ENCODE assay signal across 34 cellular contexts in the genomic region with DNA sequence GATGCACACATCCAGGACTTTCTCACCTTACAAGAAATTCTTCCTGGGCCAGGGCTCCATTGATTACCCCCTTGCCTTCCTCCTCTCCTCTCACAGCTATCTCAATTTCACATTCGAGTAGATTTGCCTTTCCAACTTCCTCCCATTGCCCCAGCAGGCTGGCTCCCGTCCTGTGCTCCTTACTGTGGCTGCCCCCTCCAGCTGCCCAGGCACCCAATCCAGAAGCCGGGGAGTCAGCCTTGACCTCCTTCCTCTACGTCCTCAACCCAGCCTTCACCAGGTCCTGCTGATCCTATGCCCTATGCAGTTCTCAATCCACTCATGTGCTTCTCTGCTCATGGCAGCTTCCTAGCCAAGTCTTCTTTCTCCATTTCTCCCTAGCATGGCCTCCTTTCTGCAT.
"Had no signal": no experiment of that assay in that cellular context is flagged by ENCODE, and none has a peak within 500 bp of the region (broad histone marks: within the 10 kb centered on the region; RNA-seq: fewer than 3 reads in every experiment).

No MANE protein-coding gene starts in this region.

- H3K36me3 ChIP-seq: adrenal gland, brain microvascular endothelial cell, breast epithelium had no signal

- H3K4me3 ChIP-seq: adrenal gland, body of pancreas, breast epithelium had no signal

- DNase-seq: activated B cell treated with CpG ODN at 0.5 μM for 24 hours; activated CD4-positive, alpha-beta memory T cell treated with anti-CD3 and anti-CD28 coated beads for 36 hours; activated CD4-positive, alpha-beta T cell treated with anti-CD3 and anti-CD28 coated beads for 4 hours; activated CD4-positive, alpha-beta T cell treated with anti-CD3 and anti-CD28 coated beads, Interleukin-2, amount 10 ng/mL, durations not matched to agents 24 days and 14 days; activated CD4-positive, alpha-beta T cell treated with anti-CD3 and anti-CD28 coated beads, Interleukin-2, amount 50 U/mL, for 1 hour; activated CD4-positive, alpha-beta T cell treated with anti-CD3 and anti-CD28 coated beads, Interleukin-2, amount 50 U/mL, for 4 hours; activated CD4-positive, CD25-positive, alpha-beta regulatory T cell treated with anti-CD3 and anti-CD28 coated beads, Interleukin-2, amount 50 U/mL, for 72 hours; activated CD8-positive, alpha-beta T cell treated with anti-CD3 and anti-CD28 coated beads for 36 hours; activated gamma-delta T cell treated with Interleukin-2 at 50 U/mL for 16 hours; activated naive CD4-positive, alpha-beta T cell; activated naive CD4-positive, alpha-beta T cell treated with anti-CD3 and anti-CD28 coated beads for 36 hours; activated naive CD4-positive, alpha-beta T cell treated with anti-CD3 and anti-CD28 coated beads, Interleukin-2, amount 50 U/mL, for 16 hours; activated naive CD8-positive, alpha-beta T cell treated with anti-CD3 and anti-CD28 coated beads for 36 hours; activated T-cell treated with anti-CD3 and anti-CD28 coated beads for 4 hours; activated T-cell treated with anti-CD3 and anti-CD28 coated beads, Interleukin-2, amount 50 U/mL, for 1 hour; activated T-cell treated with anti-CD3 and anti-CD28 coated beads, Interleukin-2, amount 50 U/mL, for 4 hours; activated T-cell treated with anti-CD3 and anti-CD28 coated beads, Interleukin-2, amount 50 U/mL, for 72 hours; adrenal gland; amniotic stem cell; aorta; body of pancreas; brain microvascular endothelial cell; central memory CD4-positive, alpha-beta T cell; SW 1271; T-helper 1 cell; T-helper 2 cell; T-helper 9 cell had no signal

- H3K27ac ChIP-seq: adrenal gland, body of pancreas, brain microvascular endothelial cell, breast epithelium, VCaP had no signal

- H3K9me3 Mint-ChIP-seq: activated B cell treated with CpG ODN at 0.5 μM for 24 hours; activated CD4-positive, alpha-beta memory T cell treated with anti-CD3 and anti-CD28 coated beads for 36 hours; activated CD4-positive, alpha-beta T cell treated with anti-CD3 and anti-CD28 coated beads, Interleukin-2, amount 10 ng/mL, durations not matched to agents 24 days and 14 days; activated CD8-positive, alpha-beta T cell treated with anti-CD3 and anti-CD28 coated beads for 36 hours; activated naive CD4-positive, alpha-beta T cell treated with anti-CD3 and anti-CD28 coated beads for 36 hours; activated naive CD4-positive, alpha-beta T cell treated with anti-CD3 and anti-CD28 coated beads, Interleukin-2, amount 50 U/mL, for 72 hours; activated naive CD8-positive, alpha-beta T cell treated with anti-CD3 and anti-CD28 coated beads for 36 hours; activated T-cell treated with anti-CD3 and anti-CD28 coated beads, Interleukin-2, amount 50 U/mL, for 4 hours; activated T-cell treated with anti-CD3 and anti-CD28 coated beads, Interleukin-2, amount 50 U/mL, for 72 hours; activated T-helper 1 cell treated with anti-CD3 and anti-CD28 coated beads, Interleukin-12 subunit alpha, Interleukin-12 subunit beta, Interleukin-2, Interleukin-4 antibody, amounts not matched to agents 30 ng/mL and 10 ng/mL and 1 ng/mL, durations not matched to agents 14 hours and 24 hours and 36 hours; activated T-helper 17 cell treated with anti-CD3 and anti-CD28 coated beads, Interleukin-2, amount 50 U/mL, for 72 hours; T-helper 1 cell treated with Interleukin-12 subunit alpha and Interleukin-12 subunit beta and Interleukin-4 antibody, amounts not matched to agents 30 μg/mL and 1 μg/mL, for 36 hours; T-helper 2 cell treated with Interferon-gamma antibody and Interleukin-4, amounts not matched to agents 5 μg/mL and 100 μg/mL, for 36 hours had no signal

- H3K4me1 Mint-ChIP-seq: activated B cell treated with CpG ODN at 0.5 μM for 24 hours; activated CD4-positive, alpha-beta T cell treated with anti-CD3 and anti-CD28 coated beads, Interleukin-2, amount 10 ng/mL, durations not matched to agents 24 days and 14 days; activated naive CD8-positive, alpha-beta T cell treated with anti-CD3 and anti-CD28 coated beads for 36 hours; activated T-helper 17 cell treated with anti-CD3 and anti-CD28 coated beads, Interleukin-2, amount 50 U/mL, for 72 hours had no signal

- H3K27ac Mint-ChIP-seq: activated B cell treated with CpG ODN at 0.5 μM for 24 hours; activated CD4-positive, alpha-beta memory T cell treated with anti-CD3 and anti-CD28 coated beads for 36 hours; activated CD4-positive, alpha-beta T cell treated with anti-CD3 and anti-CD28 coated beads, Interleukin-2, amount 10 ng/mL, durations not matched to agents 24 days and 14 days; activated CD8-positive, alpha-beta T cell treated with anti-CD3 and anti-CD28 coated beads for 36 hours; activated naive CD4-positive, alpha-beta T cell treated with anti-CD3 and anti-CD28 coated beads for 36 hours; activated naive CD4-positive, alpha-beta T cell treated with anti-CD3 and anti-CD28 coated beads, Interleukin-2, amount 50 U/mL, for 72 hours; activated naive CD8-positive, alpha-beta T cell treated with anti-CD3 and anti-CD28 coated beads for 36 hours; activated T-cell treated with anti-CD3 and anti-CD28 coated beads, Interleukin-2, amount 50 U/mL, for 72 hours; activated T-helper 1 cell treated with anti-CD3 and anti-CD28 coated beads, Interleukin-12 subunit alpha, Interleukin-12 subunit beta, Interleukin-2, Interleukin-4 antibody, amounts not matched to agents 30 ng/mL and 10 ng/mL and 1 ng/mL, durations not matched to agents 14 hours and 24 hours and 36 hours; activated T-helper 17 cell treated with anti-CD3 and anti-CD28 coated beads, Interleukin-2, amount 50 U/mL, for 72 hours; T-helper 1 cell treated with Interleukin-12 subunit alpha and Interleukin-12 subunit beta and Interleukin-4 antibody, amounts not matched to agents 30 μg/mL and 1 μg/mL, for 36 hours; T-helper 2 cell treated with Interferon-gamma antibody and Interleukin-4, amounts not matched to agents 5 μg/mL and 100 μg/mL, for 36 hours had no signal

- ATAC-seq: activated CD8-positive, alpha-beta T cell treated with anti-CD3 and anti-CD28 coated beads for 36 hours; activated naive CD4-positive, alpha-beta T cell treated with anti-CD3 and anti-CD28 coated beads, Interleukin-2, amount 50 U/mL, for 72 hours; activated T-cell treated with anti-CD3 and anti-CD28 coated beads, Interleukin-2, amount 50 U/mL, for 4 hours; activated T-cell treated with anti-CD3 and anti-CD28 coated beads, Interleukin-2, amount 50 U/mL, for 72 hours; activated T-helper 17 cell treated with anti-CD3 and anti-CD28 coated beads, Interleukin-2, amount 50 U/mL, for 72 hours; body of pancreas had no signal

- H3K9me3 ChIP-seq: adrenal gland, body of pancreas, breast epithelium had no signal

- H3K4me1 ChIP-seq: breast epithelium had no signal

- H3K36me3 Mint-ChIP-seq: activated CD4-positive, alpha-beta memory T cell treated with anti-CD3 and anti-CD28 coated beads for 36 hours; activated naive CD4-positive, alpha-beta T cell treated with anti-CD3 and anti-CD28 coated beads, Interleukin-2, amount 50 U/mL, for 72 hours; activated naive CD8-positive, alpha-beta T cell treated with anti-CD3 and anti-CD28 coated beads for 36 hours had no signal

- H3K4me3 Mint-ChIP-seq: activated B cell treated with CpG ODN at 0.5 μM for 24 hours; activated CD4-positive, alpha-beta memory T cell treated with anti-CD3 and anti-CD28 coated beads for 36 hours; activated CD4-positive, alpha-beta T cell treated with anti-CD3 and anti-CD28 coated beads, Interleukin-2, amount 10 ng/mL, durations not matched to agents 24 days and 14 days; activated CD8-positive, alpha-beta T cell treated with anti-CD3 and anti-CD28 coated beads for 36 hours; activated naive CD4-positive, alpha-beta T cell treated with anti-CD3 and anti-CD28 coated beads for 36 hours; activated naive CD8-positive, alpha-beta T cell treated with anti-CD3 and anti-CD28 coated beads for 36 hours; activated T-cell treated with anti-CD3 and anti-CD28 coated beads, Interleukin-2, amount 50 U/mL, for 4 hours; activated T-cell treated with anti-CD3 and anti-CD28 coated beads, Interleukin-2, amount 50 U/mL, for 72 hours; activated T-helper 1 cell treated with anti-CD3 and anti-CD28 coated beads, Interleukin-12 subunit alpha, Interleukin-12 subunit beta, Interleukin-2, Interleukin-4 antibody, amounts not matched to agents 30 ng/mL and 10 ng/mL and 1 ng/mL, durations not matched to agents 14 hours and 24 hours and 36 hours; activated T-helper 17 cell treated with anti-CD3 and anti-CD28 coated beads, Interleukin-2, amount 50 U/mL, for 72 hours; T-helper 1 cell treated with Interleukin-12 subunit alpha and Interleukin-12 subunit beta and Interleukin-4 antibody, amounts not matched to agents 30 μg/mL and 1 μg/mL, for 36 hours; T-helper 2 cell treated with Interferon-gamma antibody and Interleukin-4, amounts not matched to agents 5 μg/mL and 100 μg/mL, for 36 hours had no signal
